In the genomic region with DNA sequence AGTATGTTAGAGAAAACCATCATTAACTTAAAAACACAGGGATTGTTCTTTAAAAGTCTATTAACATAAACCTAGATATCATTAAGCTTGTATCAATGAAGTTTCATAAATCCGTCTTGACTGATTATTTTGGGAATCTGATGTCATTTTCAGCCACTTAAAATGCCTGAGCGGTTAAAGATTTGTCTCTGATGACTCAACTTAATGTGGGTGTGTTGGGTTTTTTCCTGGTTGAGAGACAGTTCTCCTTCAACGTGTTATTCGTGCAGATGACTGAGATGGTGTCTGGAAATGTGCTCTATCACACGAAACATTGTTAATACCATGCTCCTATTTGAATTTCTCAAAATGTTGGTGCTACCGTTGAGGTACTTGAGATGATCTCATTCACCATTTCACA, we compare ENCODE assay signal across 13 cellular contexts.
DNase-seq lines count a peak whose midpoint lies in the region; FAIRE-seq and TF ChIP-seq lines count a peak whose summit lies in the region.
"Had no signal": no experiment of that assay in that cellular context is flagged by ENCODE, and none has a peak within 500 bp of the region (broad histone marks: within the 10 kb centered on the region; RNA-seq: fewer than 3 reads in every experiment).

No MANE protein-coding gene starts in this region.

- H3K79me2 ChIP-seq in keratinocyte (ENCODE audit: control insufficient read depth, insufficient read depth, low read length) = no peaks in the 10 kb centered on the region

- peak; percentile 56 for FAIRE-seq in keratinocyte (lab: Jason Lieb, UNC)

- dilution Hi-C loops in keratinocyte (cut with MboI; ENCODE audit: extremely low pct_ligation_motif_present, low sequenced_read_pairs) = no loop called here

- no peaks in the 10 kb centered on the region for H4K20me1 ChIP-seq in keratinocyte (ENCODE audit: control insufficient read depth, extremely low read depth, insufficient read depth, low read length)

- peak; percentile 14 for DNase-seq in AG20443 (ENCODE audit: low spot score)
- DNase-seq in GM20000 (ENCODE audit: low spot score) = peak; percentile 16
- DNase-seq in SW480 (ENCODE audit: low spot score) = peak; percentile 13
- DNase-seq in keratinocyte (ENCODE audit: low read depth, low spot score) = no peak
- no peak for DNase-seq in ureter (ENCODE audit: low spot score)
- DNase-seq in NCI-H510A (lab: John Stamatoyannopoulos, UW) = no peak
- no peak for DNase-seq in ecto neural progenitor cell (ENCODE audit: low spot score)
- no peak for DNase-seq in right atrium auricular region (ENCODE audit: low spot score)
- DNase-seq: activated CD4-positive, alpha-beta T cell treated with anti-CD3 and anti-CD28 coated beads, Interleukin-2, amount 50 U/mL, for 1 hour; adrenal gland; esophagus squamous epithelium; NCI-H146 had no signal

- TF ChIP-seq CTCF in GM20000 (IDR thresholded peaks at IDR 0.05; ENCODE audit: extremely low read depth, missing control alignments) (no peak), keratinocyte (optimal IDR thresholded peaks at IDR 0.05 in 1 of 3, IDR thresholded peaks at IDR 0.05 in 1 of 3, conservative IDR thresholded peaks at IDR 0.05 in 1 of 3; ENCODE audit: extremely low read depth in 1 of 3, insufficient read depth in 2 of 3, low read length in 3 of 3) (no peak), right atrium auricular region (IDR thresholded peaks at IDR 0.05) (no peak)

- H3K27ac ChIP-seq in keratinocyte (ENCODE audit: control insufficient read depth, insufficient read depth, low read length) (no peak overlapping the region), right atrium auricular region (no peak overlapping the region)
- H3K27ac ChIP-seq: adrenal gland, esophagus squamous epithelium, KMS-11 had no signal

- H2AFZ ChIP-seq in keratinocyte (ENCODE audit: control insufficient read depth, low read length) = no peak overlapping the region

- H3K36me3 ChIP-seq in keratinocyte (ENCODE audit: control insufficient read depth in 2 of 2, extremely low read depth in 1 of 2, insufficient read depth in 2 of 2, low read length in 2 of 2) = no peaks in the 10 kb centered on the region
- H3K36me3 ChIP-seq in right atrium auricular region = no peaks in the 10 kb centered on the region
- H3K36me3 ChIP-seq: adrenal gland, esophagus squamous epithelium had no signal

- no peak overlapping the region for H3K4me3 ChIP-seq in keratinocyte (ENCODE audit: control insufficient read depth in 2 of 3, extremely low read depth in 1 of 3, insufficient read depth in 2 of 3, low read depth in 1 of 3, low read length in 3 of 3)
- no peak overlapping the region for H3K4me3 ChIP-seq in right atrium auricular region
- H3K4me3 ChIP-seq: adrenal gland, esophagus squamous epithelium had no signal

- no peaks in the 10 kb centered on the region for H3K9me1 ChIP-seq in keratinocyte (ENCODE audit: control insufficient read depth, extremely low read depth, insufficient read depth, low read length)

- no peak overlapping the region for H3K9ac ChIP-seq in keratinocyte (ENCODE audit: control insufficient read depth, extremely low read depth, insufficient read depth, low read length)
- H3K9ac ChIP-seq: KMS-11 had no signal

- no peaks in the 10 kb centered on the region for H3K9me3 ChIP-seq in keratinocyte (ENCODE audit: control insufficient read depth, low read depth, low read length)
- H3K9me3 ChIP-seq in right atrium auricular region = no peaks in the 10 kb centered on the region
- H3K9me3 ChIP-seq: adrenal gland, esophagus squamous epithelium had no signal

- no peaks in the 10 kb centered on the region for H3K27me3 ChIP-seq in keratinocyte (ENCODE audit: control insufficient read depth, extremely low read depth, insufficient read depth, low read length)
- no peaks in the 10 kb centered on the region for H3K27me3 ChIP-seq in right atrium auricular region
- H3K27me3 ChIP-seq: adrenal gland, esophagus squamous epithelium had no signal

- H3K4me2 ChIP-seq in keratinocyte (ENCODE audit: control insufficient read depth, extremely low read depth, insufficient read depth, low read depth, low read length) = no peak overlapping the region
- H3K4me2 ChIP-seq: KMS-11 had no signal

- H3K4me1 ChIP-seq in keratinocyte (ENCODE audit: control insufficient read depth, extremely low read depth, insufficient read depth, low read length) (no peaks in the 10 kb centered on the region), right atrium auricular region (no peaks in the 10 kb centered on the region)
- H3K4me1 ChIP-seq: adrenal gland, esophagus squamous epithelium had no signal

Comparison
In these comparisons a context has a peak if more than half of its experiments do, and no peak if none do; other contexts are left out.
1. DNase-seq: peak in AG20443 (single experiment), GM20000 (single experiment) and SW480 (single experiment); none in keratinocyte (single experiment), ureter (single experiment), NCI-H510A (single experiment), ecto neural progenitor cell (single experiment) and right atrium auricular region (single experiment).